20 cellular contexts compared by ENCODE assay signal in the genomic region with DNA sequence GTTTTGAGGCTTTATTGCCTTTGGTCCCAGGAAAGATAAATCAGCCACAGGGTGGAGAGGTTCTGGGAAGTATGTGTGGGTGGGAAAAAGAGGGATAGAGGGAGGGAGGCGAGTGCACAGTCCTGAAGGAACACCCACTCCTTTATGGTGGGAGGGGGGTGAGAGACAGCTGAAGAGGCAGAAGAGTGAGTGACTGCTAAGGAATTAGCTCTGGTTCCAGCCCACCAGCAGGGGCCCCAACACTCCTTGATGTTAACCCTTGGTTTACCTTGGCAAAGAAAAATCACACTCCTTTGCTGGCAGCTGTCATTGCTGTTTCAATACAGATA.
DNase-seq lines count a peak whose midpoint lies in the region; ATAC-seq, FAIRE-seq and TF ChIP-seq lines count a peak whose summit lies in the region.
"Had no signal": no experiment of that assay in that cellular context is flagged by ENCODE, and none has a peak within 500 bp of the region (broad histone marks: within the 10 kb centered on the region; RNA-seq: fewer than 3 reads in every experiment).

No MANE protein-coding gene starts in this region.

- H3K9me2 ChIP-seq in GM23338 (ENCODE audit: insufficient read depth), result peaks cover 4% of the 10 kb centered on the region; the same call in 1 of the 2 replicates
- no peaks in the 10 kb centered on the region for H3K9me2 ChIP-seq in PC-3 (replicated peaks; ENCODE audit: low read length)

- CTCF ChIA-PET in PC-3 (lab: Charles Lee), result no interaction called here

- H3K4me2 ChIP-seq in GM23338 (peak overlapping the region; percentile 66), PC-3 (ENCODE audit: low read length) (peak overlapping the region; percentile 62; the same call in 1 of the 2 replicates)

- H3K36me3 Mint-ChIP-seq in GM23338 (ENCODE audit: low read depth), result no peaks in the 10 kb centered on the region
- no peaks in the 10 kb centered on the region for H3K36me3 Mint-ChIP-seq in progenitor cell of endocrine pancreas (ENCODE audit: insufficient read depth)

- DNase-seq in GM23338 (ENCODE audit: low spot score), result peak; percentile 64
- no peak for DNase-seq in PC-3
- DNase-seq in iPS-NIHi11 (ENCODE audit: low spot score), result peak; percentile 59
- no peak for DNase-seq in progenitor cell of endocrine pancreas (ENCODE audit: low spot score, unreplicated experiment)
- DNase-seq in NOMO-1 treated with dmso at 0.1 percent for 144 hours (lab: John Stamatoyannopoulos, UW; ENCODE audit: unreplicated experiment), result no peak
- no peak for DNase-seq in kidney
- DNase-seq: activated CD4-positive, CD25-positive, alpha-beta regulatory T cell treated with anti-CD3 and anti-CD28 coated beads, Interleukin-2, amount 50 U/mL, for 72 hours; activated naive CD8-positive, alpha-beta T cell treated with anti-CD3 and anti-CD28 coated beads, Interleukin-2, amount 50 U/mL, for 24 hours; effector memory CD4-positive, alpha-beta T cell; GM23248; NCI-H146; NCI-H226; pancreas had no signal

- peaks cover 44% of the 10 kb centered on the region for H3K4me1 Mint-ChIP-seq in GM23338
- peaks cover 37% of the 10 kb centered on the region for H3K4me1 Mint-ChIP-seq in progenitor cell of endocrine pancreas (ENCODE audit: low read depth)
- H3K4me1 Mint-ChIP-seq: activated naive CD8-positive, alpha-beta T cell treated with anti-CD3 and anti-CD28 coated beads, Interleukin-2, amount 50 U/mL, for 24 hours; B cell had no signal

- H3K4me3 Mint-ChIP-seq in GM23338 (peak overlapping the region; percentile 65), progenitor cell of endocrine pancreas (ENCODE audit: low read depth) (peak overlapping the region; percentile 40)
- H3K4me3 Mint-ChIP-seq: activated naive CD8-positive, alpha-beta T cell treated with anti-CD3 and anti-CD28 coated beads, Interleukin-2, amount 50 U/mL, for 24 hours; B cell; T-helper 1 cell treated with Interleukin-12 subunit alpha and Interleukin-12 subunit beta and Interleukin-4 antibody, amounts not matched to agents 30 μg/mL and 1 μg/mL, for 36 hours had no signal

- H3K4me3 ChIP-seq in GM23338 (peak overlapping the region; percentile 34), PC-3 (ENCODE audit: low read length) (no peak overlapping the region), kidney (ENCODE audit: low read length in 2 of 2) (no peak overlapping the region)
- H3K4me3 ChIP-seq: GM23248, pancreas, suprapubic skin had no signal

- H4K20me1 ChIP-seq in GM23338 (replicated peaks; ENCODE audit: insufficient read depth) (no peaks in the 10 kb centered on the region), PC-3 (ENCODE audit: low read length) (no peaks in the 10 kb centered on the region)

- H3K27me3 ChIP-seq in GM23338 (ENCODE audit: insufficient read depth) (no peaks in the 10 kb centered on the region), PC-3 (ENCODE audit: low read length) (no peaks in the 10 kb centered on the region)
- H3K27me3 ChIP-seq: suprapubic skin had no signal

- no peaks in the 10 kb centered on the region for H3K9me3 ChIP-seq in PC-3 (ENCODE audit: low read length)
- H3K9me3 ChIP-seq in kidney (ENCODE audit: control insufficient read depth in 1 of 2, low read length in 2 of 2), result no peaks in the 10 kb centered on the region
- H3K9me3 ChIP-seq: pancreas, suprapubic skin had no signal

- H3K36me3 ChIP-seq in GM23338 (ENCODE audit: insufficient read depth) (no peaks in the 10 kb centered on the region), PC-3 (ENCODE audit: low read depth, low read length) (no peaks in the 10 kb centered on the region), kidney (ENCODE audit: control insufficient read depth in 1 of 2, insufficient read depth in 2 of 2, low read length in 2 of 2) (no peaks in the 10 kb centered on the region)
- H3K36me3 ChIP-seq: pancreas, suprapubic skin had no signal

- TF ChIP-seq CTCF in GM23338 (conservative IDR thresholded peaks at IDR 0.05; ENCODE audit: low read depth in 2 of 2) (no peak), PC-3 (conservative IDR thresholded peaks at IDR 0.05; ENCODE audit: low read depth, low read length) (no peak), progenitor cell of endocrine pancreas (IDR thresholded peaks at IDR 0.05; ENCODE audit: unreplicated experiment) (no peak), kidney (IDR thresholded peaks at IDR 0.05; ENCODE audit: borderline replicate concordance, extremely low read depth, insufficient read depth) (no peak)

- H3K9ac ChIP-seq in PC-3 (ENCODE audit: low read length), result no peak overlapping the region
- no peak overlapping the region for H3K9ac ChIP-seq in kidney (ENCODE audit: low read length in 2 of 2)
- H3K9ac ChIP-seq: GM23248 had no signal

- H3K27ac Mint-ChIP-seq in GM23338 (peak overlapping the region; percentile 90), progenitor cell of endocrine pancreas (peak overlapping the region; percentile 46)
- H3K27ac Mint-ChIP-seq: activated naive CD8-positive, alpha-beta T cell treated with anti-CD3 and anti-CD28 coated beads, Interleukin-2, amount 50 U/mL, for 24 hours; activated T-helper 2 cell treated with anti-CD3 and anti-CD28 coated beads, Interferon-gamma antibody, Interleukin-2, Interleukin-4, amounts not matched to agents 10 μg/mL and 5 μg/mL and 100 μg/mL, durations not matched to agents 14 hours and 24 hours and 36 hours; B cell; T-helper 1 cell treated with Interleukin-12 subunit alpha and Interleukin-12 subunit beta and Interleukin-4 antibody, amounts not matched to agents 30 μg/mL and 1 μg/mL, for 36 hours had no signal

- H3K27me3 Mint-ChIP-seq in GM23338 (ENCODE audit: insufficient read depth, low read depth, poor library complexity) (peaks cover 2% of the 10 kb centered on the region), progenitor cell of endocrine pancreas (no peaks in the 10 kb centered on the region)
- H3K27me3 Mint-ChIP-seq: activated naive CD8-positive, alpha-beta T cell treated with anti-CD3 and anti-CD28 coated beads, Interleukin-2, amount 50 U/mL, for 24 hours; B cell had no signal

- no TSS peak for BruUV-seq in PC-3 (replicated peaks; lab: Mats Ljungman, UMichigan)

- FAIRE-seq in kidney (lab: Jason Lieb, UNC), result no peak
- FAIRE-seq: HTR-8/SVneo, pancreas had no signal

- no peaks in the 10 kb centered on the region for H3K9me3 Mint-ChIP-seq in GM23338
- H3K9me3 Mint-ChIP-seq in progenitor cell of endocrine pancreas (ENCODE audit: low read depth), result no peaks in the 10 kb centered on the region
- H3K9me3 Mint-ChIP-seq: activated naive CD8-positive, alpha-beta T cell treated with anti-CD3 and anti-CD28 coated beads, Interleukin-2, amount 50 U/mL, for 24 hours; activated T-helper 2 cell treated with anti-CD3 and anti-CD28 coated beads, Interferon-gamma antibody, Interleukin-2, Interleukin-4, amounts not matched to agents 10 μg/mL and 5 μg/mL and 100 μg/mL, durations not matched to agents 14 hours and 24 hours and 36 hours; T-helper 1 cell treated with Interleukin-12 subunit alpha and Interleukin-12 subunit beta and Interleukin-4 antibody, amounts not matched to agents 30 μg/mL and 1 μg/mL, for 36 hours had no signal

- H2AFZ ChIP-seq in GM23338 (no peak overlapping the region), PC-3 (ENCODE audit: low read length) (no peak overlapping the region)
- H2AFZ ChIP-seq: GM23248 had no signal

- no peaks in the 10 kb centered on the region for H3K79me2 ChIP-seq in GM23338 (replicated peaks; ENCODE audit: insufficient read depth)
- no peaks in the 10 kb centered on the region for H3K79me2 ChIP-seq in PC-3 (ENCODE audit: low read length)

- H3F3A ChIP-seq in GM23338 (replicated peaks; ENCODE audit: low read depth) (no peaks in the 10 kb centered on the region), PC-3 (ENCODE audit: low read length, unreplicated experiment) (no peaks in the 10 kb centered on the region)

- peak overlapping the region; percentile 83 for H3K27ac ChIP-seq in GM23338 (ENCODE audit: low read depth)
- peak overlapping the region; percentile 54; the same call in 1 of the 2 replicates for H3K27ac ChIP-seq in PC-3 (ENCODE audit: low read length)
- H3K27ac ChIP-seq in kidney (ENCODE audit: low read depth in 2 of 2, low read length in 2 of 2), result no peak overlapping the region
- H3K27ac ChIP-seq: GM23248, pancreas, suprapubic skin had no signal

- H3K4me1 ChIP-seq in GM23338 (ENCODE audit: insufficient read depth) (peaks cover 34% of the 10 kb centered on the region), PC-3 (ENCODE audit: insufficient read depth, low read length) (peaks cover 22% of the 10 kb centered on the region), kidney (ENCODE audit: control insufficient read depth in 1 of 2, insufficient read depth in 1 of 2, low read depth in 1 of 2, low read length in 2 of 2) (no peaks in the 10 kb centered on the region)

- POLR2A ChIA-PET in PC-3 (lab: Charles Lee; ENCODE audit: unreplicated experiment), result no interaction called here

- intact Hi-C loops in PC-3 (cut with micrococcal nuclease), result loop anchor here (5.0 kb wide), 2 partner anchors 71 to 134 kb away; no protein-coding TSS in a partner anchor
- intact Hi-C loops in kidney (cut with DNase I), result no loop called here

- ATAC-seq in GM23338 (peak; percentile 88), PC-3 (peak; percentile 57), HG02759 (IDR thresholded peaks at IDR 0.05; ENCODE audit: unreplicated experiment) (no peak)
- ATAC-seq: activated naive CD8-positive, alpha-beta T cell treated with anti-CD3 and anti-CD28 coated beads, Interleukin-2, amount 50 U/mL, for 24 hours; pancreas; Right ventricle myocardium inferior had no signal

TF ChIP-seq in GM23338, 12 proteins besides CTCF, POLR2A, EP300 and RAD21 (continues in another document):
- TF ChIP-seq ZNF331 (CRISPR knock-in tag; IDR thresholded peaks at IDR 0.05; ENCODE audit: low read depth) (no peak), ZNF114 (CRISPR knock-in tag; IDR thresholded peaks at IDR 0.05) (no peak)
- TF ChIP-seq, protein P1, sequence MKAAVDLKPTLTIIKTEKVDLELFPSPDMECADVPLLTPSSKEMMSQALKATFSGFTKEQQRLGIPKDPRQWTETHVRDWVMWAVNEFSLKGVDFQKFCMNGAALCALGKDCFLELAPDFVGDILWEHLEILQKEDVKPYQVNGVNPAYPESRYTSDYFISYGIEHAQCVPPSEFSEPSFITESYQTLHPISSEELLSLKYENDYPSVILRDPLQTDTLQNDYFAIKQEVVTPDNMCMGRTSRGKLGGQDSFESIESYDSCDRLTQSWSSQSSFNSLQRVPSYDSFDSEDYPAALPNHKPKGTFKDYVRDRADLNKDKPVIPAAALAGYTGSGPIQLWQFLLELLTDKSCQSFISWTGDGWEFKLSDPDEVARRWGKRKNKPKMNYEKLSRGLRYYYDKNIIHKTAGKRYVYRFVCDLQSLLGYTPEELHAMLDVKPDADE (IDR thresholded peaks at IDR 0.05), result no peak

Comparison
In these comparisons a context has a peak if more than half of its experiments do, and no peak if none do; other contexts are left out.
1. DNase-seq: peak in GM23338 (single experiment) and iPS-NIHi11 (single experiment); none in PC-3 (single experiment), progenitor cell of endocrine pancreas (single experiment), NOMO-1 treated with dmso at 0.1 percent for 144 hours (single experiment) and kidney (single experiment).
2. H3K27ac ChIP-seq: peak in GM23338 (single experiment) and PC-3 (single experiment); none in kidney (0 of 2).